ENCODE assay signal across 7 cellular contexts in genomic region chr1:206374714-206375113, GRCh38.
A peak's percentile ranks its signal among the peaks of the same experiment; 100 is the strongest.
DNase-seq lines count a peak whose midpoint lies in the region; ATAC-seq and TF ChIP-seq lines count a peak whose summit lies in the region.
"Not testable (repeated sequence)": the region's sequence is repeated elsewhere in the genome, so short reads cannot be mapped to it uniquely, and the experiment has no call there.

No MANE protein-coding gene starts in this region.

- peak; percentile 61; the same call in 2 of the 3 replicates for ATAC-seq in RWPE2 (ENCODE audit: low read depth)
- ATAC-seq in left cardiac atrium = peak; percentile 76 to 83
- peak; percentile 66 to 68 for ATAC-seq in lower lobe of right lung
- ATAC-seq in thoracic aorta (ENCODE audit: insufficient number of reproducible peaks, low FRiP score, low read depth) = peak; percentile 46

- POLR2A ChIA-PET in A673 (lab: Charles Lee; ENCODE audit: low non-redundant PET) = not testable (repeated sequence)

- CTCF ChIA-PET in A673 (lab: Charles Lee) = not testable (repeated sequence)

- H3K36me3 ChIP-seq in A673 (ENCODE audit: insufficient read depth, low read length, poor library complexity, severe bottlenecking); RWPE2 (ENCODE audit: low read depth); lower lobe of right lung; thoracic aorta: not testable (repeated sequence)

- not testable (repeated sequence) for H3K4me1 ChIP-seq in A673 (ENCODE audit: insufficient read depth, low read length, poor library complexity, severe bottlenecking); RWPE2 (ENCODE audit: insufficient read depth, poor library complexity, severe bottlenecking); lower lobe of right lung; thoracic aorta (ENCODE audit: control insufficient read depth in 1 of 2, low read depth in 2 of 2)

- peak overlapping the region; percentile 87 for H3K27ac Mint-ChIP-seq in dendritic cell treated with granulocyte-macrophage colony-stimulating factor and Interleukin-4, amounts not matched to agents 40 ng/mL and 50 ng/mL, for 4 days
- H3K27ac Mint-ChIP-seq in nephron = peak overlapping the region; percentile 7 to 41 (median 22)

- not testable (repeated sequence) for TF ChIP-seq CTCF in A673 (conservative IDR thresholded peaks at IDR 0.05; ENCODE audit: low read depth, low read length); RWPE2 (IDR thresholded peaks at IDR 0.05; ENCODE audit: poor library complexity, severe bottlenecking); lower lobe of right lung (IDR thresholded peaks at IDR 0.05); nephron (IDR thresholded peaks at IDR 0.05; ENCODE audit: unreplicated experiment in 3 of 3); thoracic aorta (IDR thresholded peaks at IDR 0.05)

- not testable (repeated sequence) for BruUV-seq in A673 (replicated peaks; lab: Mats Ljungman, UMichigan)

- not testable (repeated sequence) for H3K9me3 Mint-ChIP-seq in dendritic cell treated with granulocyte-macrophage colony-stimulating factor and Interleukin-4, amounts not matched to agents 40 ng/mL and 50 ng/mL, for 4 days; nephron

- not testable (repeated sequence) for H3K9me3 ChIP-seq in A673 (ENCODE audit: low read depth, low read length, poor library complexity, severe bottlenecking); RWPE2 (ENCODE audit: severe bottlenecking); lower lobe of right lung; thoracic aorta

- H3K4me1 Mint-ChIP-seq in dendritic cell treated with granulocyte-macrophage colony-stimulating factor and Interleukin-4, amounts not matched to agents 40 ng/mL and 50 ng/mL, for 4 days (ENCODE audit: low read depth); nephron: not testable (repeated sequence)

- DNase-seq in A673 (ENCODE audit: low spot score); RWPE2 (ENCODE audit: low spot score); left cardiac atrium; lower lobe of right lung; thoracic aorta (ENCODE audit: low spot score): not testable (repeated sequence)

- not testable (repeated sequence) for H3K36me3 Mint-ChIP-seq in dendritic cell treated with granulocyte-macrophage colony-stimulating factor and Interleukin-4, amounts not matched to agents 40 ng/mL and 50 ng/mL, for 4 days (ENCODE audit: low read depth); nephron (ENCODE audit: low read depth)

- H3K27me3 ChIP-seq in A673 (replicated peaks; ENCODE audit: insufficient read depth, low read depth, low read length, poor library complexity); RWPE2 (ENCODE audit: insufficient read depth, poor library complexity, severe bottlenecking); lower lobe of right lung (ENCODE audit: low read depth); thoracic aorta (replicated peaks; ENCODE audit: insufficient read depth): not testable (repeated sequence)

- H3K4me3 Mint-ChIP-seq in dendritic cell treated with granulocyte-macrophage colony-stimulating factor and Interleukin-4, amounts not matched to agents 40 ng/mL and 50 ng/mL, for 4 days; nephron: not testable (repeated sequence)

- intact Hi-C loops in A673 (cut with micrococcal nuclease; ENCODE audit: unreplicated experiment); dendritic cell treated with granulocyte-macrophage colony-stimulating factor and Interleukin-4, amounts not matched to agents 40 ng/mL and 50 ng/mL, for 4 days (cut with micrococcal nuclease); left cardiac atrium (cut with DNase I); lower lobe of right lung (cut with DNase I): not testable (repeated sequence)

- H3K27ac ChIP-seq in A673 (ENCODE audit: low read depth, low read length, poor library complexity, severe bottlenecking) (peak overlapping the region; percentile 68), thoracic aorta (peak overlapping the region in 1 of 2 donors; percentile 70)
- H3K27ac ChIP-seq in RWPE2 (ENCODE audit: poor library complexity, severe bottlenecking); lower lobe of right lung: not testable (repeated sequence)

- not testable (repeated sequence) for H3K4me3 ChIP-seq in A673 (ENCODE audit: low read depth, low read length, poor library complexity, severe bottlenecking); RWPE2 (ENCODE audit: severe bottlenecking); lower lobe of right lung; thoracic aorta

- not testable (repeated sequence) for H3K27me3 Mint-ChIP-seq in dendritic cell treated with granulocyte-macrophage colony-stimulating factor and Interleukin-4, amounts not matched to agents 40 ng/mL and 50 ng/mL, for 4 days; nephron (ENCODE audit: low read depth)
